ENCODE assay signal across 14 cellular contexts in the genomic region with DNA sequence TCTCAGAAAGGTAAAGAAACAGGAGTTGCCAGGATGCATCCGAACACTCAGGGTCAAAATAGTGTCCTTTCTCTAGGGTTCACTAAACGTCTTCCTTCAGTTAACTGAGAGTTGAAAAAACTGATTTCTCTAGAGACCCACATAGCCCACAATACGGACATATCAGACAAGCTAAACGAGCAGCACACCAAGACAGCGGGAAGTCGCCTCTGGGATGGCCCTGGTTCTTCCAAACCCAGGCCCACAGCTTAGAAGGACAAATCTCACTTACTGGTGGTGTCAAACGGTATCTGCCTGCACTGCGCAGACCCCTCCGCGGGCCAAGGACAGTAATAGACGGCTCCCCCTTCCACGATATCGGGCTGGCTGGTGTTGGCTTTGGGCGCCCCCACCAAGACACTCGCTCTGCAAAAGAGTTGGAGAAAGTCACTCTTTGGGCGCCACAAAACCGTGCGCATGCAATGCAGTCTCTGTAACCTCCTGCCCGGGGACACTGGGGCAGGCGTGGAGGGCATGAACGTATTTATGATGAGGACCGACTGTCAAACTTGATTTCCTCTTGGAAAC. TPM values are rescaled to one million over a fixed set of nuclear protein-coding genes. Genes with fewer than 3 reads are reported as not detected.
A peak's percentile ranks its signal among the peaks of the same experiment; 100 is the strongest.
DNase-seq lines count a peak whose midpoint lies in the region; ATAC-seq and TF ChIP-seq lines count a peak whose summit lies in the region.
"Had no signal": no experiment of that assay in that cellular context is flagged by ENCODE, and none has a peak within 500 bp of the region (broad histone marks: within the 10 kb centered on the region; RNA-seq: fewer than 3 reads in every experiment).

No MANE protein-coding gene starts in this region.

- H3K36me3 Mint-ChIP-seq in Calu3 (ENCODE audit: insufficient read depth, unreplicated experiment): no peaks in the 10 kb centered on the region

- DNase-seq in Peyer's patch (no peak), esophagus muscularis mucosa (ENCODE audit: extremely low spot score) (no peak), upper lobe of right lung (no peak), globus pallidus (ENCODE audit: low spot score) (no peak), Calu3 (no peak)
- DNase-seq: activated CD4-positive, alpha-beta T cell treated with anti-CD3 and anti-CD28 coated beads, Interleukin-2, amount 10 ng/mL, durations not matched to agents 24 days and 14 days; activated gamma-delta T cell treated with Interleukin-2 at 50 U/mL for 16 hours; DMS79; effector memory CD4-positive, alpha-beta T cell; NCI-H510A; sigmoid colon had no signal

- CTCF ChIA-PET in Calu3 (lab: Charles Lee): interaction anchor here (1.6 kb wide), 1 partner anchor 9 kb away, joined by 4 read pairs; no protein-coding TSS in a partner anchor

- no peak overlapping the region for H3K27ac Mint-ChIP-seq in Calu3 (ENCODE audit: unreplicated experiment)
- H3K27ac Mint-ChIP-seq: activated CD4-positive, alpha-beta T cell treated with anti-CD3 and anti-CD28 coated beads, Interleukin-2, amount 10 ng/mL, durations not matched to agents 24 days and 14 days had no signal

- no peaks in the 10 kb centered on the region for H3K4me1 Mint-ChIP-seq in Calu3 (ENCODE audit: low read depth, unreplicated experiment)
- H3K4me1 Mint-ChIP-seq: activated CD4-positive, alpha-beta T cell treated with anti-CD3 and anti-CD28 coated beads, Interleukin-2, amount 10 ng/mL, durations not matched to agents 24 days and 14 days had no signal

- no TSS peak for BruUV-seq in Calu3 (replicated peaks; lab: Mats Ljungman, UMichigan)

- H3K4me1 ChIP-seq in Peyer's patch: no peaks in the 10 kb centered on the region
- peaks cover 11 to 33% (median 22%) of the 10 kb centered on the region in 4 donors for H3K4me1 ChIP-seq in esophagus muscularis mucosa
- H3K4me1 ChIP-seq in mucosa of stomach (ENCODE audit: control insufficient read depth, insufficient read depth, low read length): no peaks in the 10 kb centered on the region
- H3K4me1 ChIP-seq in upper lobe of right lung: no peaks in the 10 kb centered on the region

- TF ChIP-seq POLR2A in Peyer's patch (IDR thresholded peaks at IDR 0.05) (no peak), esophagus muscularis mucosa (IDR thresholded peaks at IDR 0.05; ENCODE audit: low read depth) (no peak)

- H3K9me3 Mint-ChIP-seq in Calu3 (ENCODE audit: low read depth, unreplicated experiment): no peaks in the 10 kb centered on the region
- H3K9me3 Mint-ChIP-seq: activated CD4-positive, alpha-beta T cell treated with anti-CD3 and anti-CD28 coated beads, Interleukin-2, amount 10 ng/mL, durations not matched to agents 24 days and 14 days had no signal

- H3K27me3 Mint-ChIP-seq in Calu3 (ENCODE audit: unreplicated experiment): peaks cover 53% of the 10 kb centered on the region

- H3K4me3 Mint-ChIP-seq in Calu3 (ENCODE audit: low read depth, unreplicated experiment): no peak overlapping the region
- H3K4me3 Mint-ChIP-seq: activated CD4-positive, alpha-beta T cell treated with anti-CD3 and anti-CD28 coated beads, Interleukin-2, amount 10 ng/mL, durations not matched to agents 24 days and 14 days had no signal

- peak overlapping the region in 2 of 4 donors; percentile 38 to 65 for H3K27ac ChIP-seq in Peyer's patch
- peak overlapping the region in 3 of 4 donors; percentile 21 to 64 (median 50) for H3K27ac ChIP-seq in esophagus muscularis mucosa (replicated peaks in 1 of 4)
- peak overlapping the region; percentile 71 for H3K27ac ChIP-seq in upper lobe of right lung

- intact Hi-C loops in esophagus muscularis mucosa (cut with DNase I): loop anchor here (5.0 kb wide), 1 partner anchor 131 kb away; no protein-coding TSS in a partner anchor
- intact Hi-C loops in upper lobe of right lung (cut with DNase I): loop anchor here (5.0 to 10.0 kb wide), 2 partner anchors 134 to 286 kb away; no protein-coding TSS in a partner anchor
- intact Hi-C loops in Calu3 (cut with micrococcal nuclease; ENCODE audit: unreplicated experiment): loop anchor here (10.0 kb wide), 1 partner anchor 254 kb away; no protein-coding TSS in a partner anchor

- no peak for TF ChIP-seq EP300 in esophagus muscularis mucosa (IDR thresholded peaks at IDR 0.05)

- ATAC-seq in upper lobe of right lung (peak; percentile 9), GM19463 (IDR thresholded peaks at IDR 0.05; ENCODE audit: unreplicated experiment) (no peak)

- 38% methylated on average over 14 of the region's 22 CpGs for WGBS in esophagus muscularis mucosa

- peak overlapping the region; percentile 28 for H3K9ac ChIP-seq in mucosa of stomach (ENCODE audit: low read length)
- H3K9ac ChIP-seq: SK-N-SH had no signal

- H3K27me3 ChIP-seq in Peyer's patch: peaks cover 0 to 4% of the 10 kb centered on the region in 2 donors
- peaks cover 0 to 26% (median 0%) of the 10 kb centered on the region in 4 donors for H3K27me3 ChIP-seq in esophagus muscularis mucosa
- peaks cover 21% of the 10 kb centered on the region for H3K27me3 ChIP-seq in mucosa of stomach (ENCODE audit: control insufficient read depth, insufficient read depth, low read length)
- peaks cover 32% of the 10 kb centered on the region for H3K27me3 ChIP-seq in upper lobe of right lung

- no peak for TF ChIP-seq CTCF in Peyer's patch (IDR thresholded peaks at IDR 0.05)
- no peak for TF ChIP-seq CTCF in esophagus muscularis mucosa (IDR thresholded peaks at IDR 0.05)
- TF ChIP-seq CTCF in upper lobe of right lung (IDR thresholded peaks at IDR 0.05): no peak
- no peak for TF ChIP-seq CTCF in Calu3 (IDR thresholded peaks at IDR 0.05; ENCODE audit: unreplicated experiment)

- H3K9me3 ChIP-seq in Peyer's patch: no peaks in the 10 kb centered on the region
- H3K9me3 ChIP-seq in esophagus muscularis mucosa: no peaks in the 10 kb centered on the region
- no peaks in the 10 kb centered on the region for H3K9me3 ChIP-seq in mucosa of stomach (ENCODE audit: control insufficient read depth, low read length)
- H3K9me3 ChIP-seq in upper lobe of right lung: no peaks in the 10 kb centered on the region
- H3K9me3 ChIP-seq: sigmoid colon, SK-N-SH had no signal

- H3K36me3 ChIP-seq in Peyer's patch (no peaks in the 10 kb centered on the region), esophagus muscularis mucosa (no peaks in the 10 kb centered on the region), mucosa of stomach (ENCODE audit: control insufficient read depth, insufficient read depth, low read length) (no peaks in the 10 kb centered on the region), upper lobe of right lung (no peaks in the 10 kb centered on the region)
- H3K36me3 ChIP-seq: sigmoid colon had no signal

- peak overlapping the region; percentile 30 to 57 (median 45) for H3K4me3 ChIP-seq in Peyer's patch
- H3K4me3 ChIP-seq in esophagus muscularis mucosa: peak overlapping the region; percentile 61 to 75 (median 66)
- H3K4me3 ChIP-seq in mucosa of stomach (ENCODE audit: low read length): no peak overlapping the region
- peak overlapping the region; percentile 46 for H3K4me3 ChIP-seq in upper lobe of right lung

RNA-seq across cellular contexts. Expression of a gene that starts 1.1 kb away (rescaled TPM):
- total RNA-seq in Peyer's patch: 10 to 100 TPM in 1 of 4 donors, 1 to 10 TPM in 3; 2.4 to 13.2 (median 3.9) TPM
- total RNA-seq in esophagus muscularis mucosa: 100 to 1,000 TPM in 1 of 4 donors, 10 to 100 TPM in 3; 26.2 to 113 (median 50.4) TPM
- total RNA-seq in upper lobe of right lung: 33.9 TPM
- not detected in 2 replicates for total RNA-seq in Calu3 (2022)
- total RNA-seq: activated CD4-positive, alpha-beta T cell treated with anti-CD3 and anti-CD28 coated beads, Interleukin-2, amount 10 ng/mL, durations not matched to agents 24 days and 14 days had no signal
